Comparison of ENCODE assay signal across 1 cellular context in the genomic region with DNA sequence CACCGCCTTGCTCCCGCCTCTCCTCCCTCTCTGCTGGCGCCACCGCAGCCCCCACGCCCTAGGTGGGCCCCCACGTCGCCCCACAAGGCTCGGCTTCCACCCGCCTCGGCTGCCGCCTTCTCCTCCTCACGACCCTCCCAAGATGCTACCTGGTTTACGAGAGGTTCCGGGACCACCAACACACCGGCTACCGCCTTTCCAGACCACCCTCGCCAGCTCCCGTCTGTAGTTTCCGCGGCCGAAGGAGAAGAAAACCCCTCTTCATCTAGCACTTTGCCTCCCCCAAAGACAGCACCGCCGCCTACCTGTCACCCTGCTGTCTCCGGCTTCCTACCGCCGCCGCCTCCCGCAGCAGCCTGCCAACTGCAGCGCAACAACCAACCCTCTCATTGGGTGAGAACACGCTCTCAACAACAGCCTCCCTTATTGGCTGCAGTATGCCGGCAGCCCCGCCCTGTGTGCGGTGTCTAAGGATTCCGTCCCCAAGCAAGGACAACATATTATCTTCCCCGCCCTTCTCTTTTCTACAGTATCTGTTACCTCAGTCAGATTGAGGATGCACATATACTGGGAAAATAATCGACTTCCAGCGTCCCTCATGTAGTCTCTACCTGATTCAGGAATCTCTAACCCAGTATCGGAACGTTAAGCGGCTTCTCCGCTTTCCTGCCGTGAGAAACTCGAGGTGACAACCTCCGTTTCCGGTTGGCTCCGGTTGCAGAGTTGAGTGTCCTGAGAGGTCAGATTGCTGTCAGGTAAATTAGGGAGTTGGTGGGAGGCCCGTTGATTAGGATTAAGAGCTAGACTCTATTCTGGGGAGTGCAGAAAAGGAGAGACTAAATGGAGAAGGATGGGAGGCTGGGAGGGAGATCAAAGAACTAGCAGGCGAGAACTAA.
TF ChIP-seq lines count a peak whose summit lies in the region.

A gene (minus strand): TSS at position 367 of the 896 bp plus-strand sequence. CDS start 47,662 bp downstream, outside the sequence.
A gene (plus strand): TSS at position 697 of the 896 bp plus-strand sequence. CDS start 6,882 bp downstream, outside the sequence.

TF ChIP-seq in H1, 55 proteins besides CTCF, POLR2A, EP300 and RAD21 (continued from another document):
- TF ChIP-seq GABPA (IDR thresholded peaks at IDR 0.05; ENCODE audit: borderline replicate concordance, insufficient read depth, low read length) = peak; percentile 98
- TF ChIP-seq CEBPB (IDR thresholded peaks at IDR 0.05; ENCODE audit: low read depth, low read length) = no peak
